Comparison of ENCODE assay signal across 8 cellular contexts in the genomic region with DNA sequence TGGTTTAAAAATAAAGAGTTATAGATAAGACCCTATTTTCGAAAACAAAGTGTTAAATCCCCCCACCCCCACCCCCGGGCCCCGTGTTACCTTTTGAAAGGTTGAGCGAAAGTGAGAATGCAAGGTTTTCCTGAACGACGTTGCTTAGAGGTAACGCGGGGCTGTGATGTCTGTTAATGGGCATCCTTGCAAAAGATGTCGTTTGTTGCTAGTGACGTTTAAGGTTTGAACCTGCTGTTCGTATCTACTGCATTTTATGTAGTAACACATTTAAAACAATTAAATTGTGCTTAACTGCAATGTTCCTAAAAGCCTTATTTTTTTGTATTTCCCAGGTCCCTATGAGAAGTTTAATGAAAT. TPM values are rescaled to one million over a fixed set of nuclear protein-coding genes. Genes with fewer than 3 reads are reported as not detected.
DNase-seq lines count a peak whose midpoint lies in the region; ATAC-seq and TF ChIP-seq lines count a peak whose summit lies in the region.

No MANE protein-coding gene starts in this region.

- H3K79me2 ChIP-seq in ACC112 (ENCODE audit: control insufficient read depth, insufficient read depth, low read length, unreplicated experiment) (peaks cover 64% of the 10 kb centered on the region), neural cell (replicated peaks; ENCODE audit: insufficient read depth, low read length) (peaks cover 56% of the 10 kb centered on the region)

- H3K27ac ChIP-seq in ACC112 (ENCODE audit: low read depth, low read length), result no peak overlapping the region
- H3K27ac ChIP-seq in effector memory CD4-positive, alpha-beta T cell (ENCODE audit: insufficient read depth, low read length, poor library complexity, severe bottlenecking), result peak overlapping the region; percentile 82
- peak overlapping the region; percentile 99 for H3K27ac ChIP-seq in neural cell (ENCODE audit: low read length)

- H3K27me3 ChIP-seq in ACC112 (ENCODE audit: insufficient read depth, low read length), result no peaks in the 10 kb centered on the region
- H3K27me3 ChIP-seq in effector memory CD4-positive, alpha-beta T cell (replicated peaks; ENCODE audit: control insufficient read depth, insufficient read depth, low read length, poor library complexity, severe bottlenecking), result no peaks in the 10 kb centered on the region
- no peaks in the 10 kb centered on the region for H3K27me3 ChIP-seq in neural cell (ENCODE audit: insufficient read depth, low read depth, low read length)

- H3K36me3 ChIP-seq in ACC112 (ENCODE audit: insufficient read depth, low read length) (peaks cover 2% of the 10 kb centered on the region; the same call in 1 of the 2 replicates), neural cell (ENCODE audit: insufficient read depth, low read length) (no peaks in the 10 kb centered on the region)
- no peaks in the 10 kb centered on the region for H3K36me3 ChIP-seq in effector memory CD4-positive, alpha-beta T cell (ENCODE audit: control insufficient read depth, insufficient read depth, low read length)

- no peak for TF ChIP-seq RAD21 in neural cell (conservative IDR thresholded peaks at IDR 0.05)

- TF ChIP-seq CTCF in GM20000 (IDR thresholded peaks at IDR 0.05; ENCODE audit: extremely low read depth, missing control alignments) (no peak), neural cell (IDR thresholded peaks at IDR 0.05; ENCODE audit: poor library complexity, severe bottlenecking) (no peak)

- DNase-seq in GM20000 (ENCODE audit: low spot score), result peak; percentile 42
- DNase-seq in T-helper 1 cell, result peak in 3 of 5 donors; percentile 15 to 54 (median 25)
- DNase-seq in effector memory CD4-positive, alpha-beta T cell, result peak in 1 of 3 donors; percentile 18
- no peak for DNase-seq in HPDE6-E6E7 (ENCODE audit: extremely low spot score)
- DNase-seq in LoVo (ENCODE audit: low spot score), result no peak

- H3K4me3 ChIP-seq in ACC112 (ENCODE audit: low read depth, low read length) (peak overlapping the region; percentile 100), neural cell (ENCODE audit: low read length) (peak overlapping the region; percentile 92)
- peak overlapping the region; percentile 87 for H3K4me3 ChIP-seq in effector memory CD4-positive, alpha-beta T cell (ENCODE audit: insufficient read depth, low read depth, low read length, poor library complexity, severe bottlenecking)

- H3K4me1 ChIP-seq in ACC112 (ENCODE audit: control insufficient read depth, insufficient read depth, low read length, unreplicated experiment), result peaks cover 16% of the 10 kb centered on the region
- peaks cover 36% of the 10 kb centered on the region for H3K4me1 ChIP-seq in effector memory CD4-positive, alpha-beta T cell (ENCODE audit: control insufficient read depth, insufficient read depth, low read length, poor library complexity, severe bottlenecking)

- peak overlapping the region; percentile 79 for H3K4me2 ChIP-seq in neural cell (ENCODE audit: low read length)

- H3K9ac ChIP-seq in neural cell (ENCODE audit: low read length), result peak overlapping the region; percentile 97

- H3K9me2 ChIP-seq in neural cell (ENCODE audit: insufficient read depth, low read length), result no peaks in the 10 kb centered on the region

- no peaks in the 10 kb centered on the region for H3K9me3 ChIP-seq in effector memory CD4-positive, alpha-beta T cell (ENCODE audit: control insufficient read depth, low read length)
- H3K9me3 ChIP-seq in neural cell (ENCODE audit: low read length), result no peaks in the 10 kb centered on the region

- no peak for TF ChIP-seq EP300 in neural cell (conservative IDR thresholded peaks at IDR 0.05; ENCODE audit: poor library complexity, severe bottlenecking)

- H3F3A ChIP-seq in neural cell (ENCODE audit: insufficient read depth, low read length, poor library complexity, severe bottlenecking), result peaks cover 7% of the 10 kb centered on the region

- H2AFZ ChIP-seq in ACC112 (ENCODE audit: low read length, unreplicated experiment), result no peak overlapping the region
- no peak overlapping the region for H2AFZ ChIP-seq in neural cell (ENCODE audit: low read depth, low read length)

- peaks cover 31% of the 10 kb centered on the region for H4K20me1 ChIP-seq in neural cell (ENCODE audit: insufficient read depth)

- ATAC-seq in GM18520 (IDR thresholded peaks at IDR 0.05; ENCODE audit: unreplicated experiment), result no peak

TF ChIP-seq in neural cell, 6 proteins besides CTCF, POLR2A, EP300 and RAD21:
- TF ChIP-seq POLR2AphosphoS5 (IDR thresholded peaks at IDR 0.05) (peak; percentile 28), MXI1 (conservative IDR thresholded peaks at IDR 0.05; ENCODE audit: poor library complexity, severe bottlenecking) (no peak)

RNA-seq across cellular contexts. Expression of a gene that starts 1.2 kb away (rescaled TPM):
- 162 and 180 TPM in 2 replicates for polyA plus RNA-seq in neural cell
- polyA minus RNA-seq in neural cell, result 184 and 216 TPM in 2 replicates

Comparison
In these comparisons a context has a peak if more than half of its experiments do, and no peak if none do; other contexts are left out.
1. DNase-seq: peak in GM20000 (single experiment) and T-helper 1 cell (3 of 5); none in HPDE6-E6E7 (single experiment) and LoVo (single experiment).
2. Peak in every context shown above with its lines, with median percentiles within 50 percentile points of each other: H3K4me3 ChIP-seq.